Comparison of ENCODE assay signal across 2 cellular contexts in genomic region chr13:25218011-25218410, GRCh38.
TF ChIP-seq lines count a peak whose summit lies in the region.

No MANE protein-coding gene starts in this region.

TF ChIP-seq in GM12878, 131 proteins besides CTCF, POLR2A, EP300 and RAD21 (continues in another document):
- TF ChIP-seq NKRF (conservative IDR thresholded peaks at IDR 0.05): no peak
- TF ChIP-seq SUPT20H (IDR thresholded peaks at IDR 0.05; ENCODE audit: borderline replicate concordance, control insufficient read depth, low read depth, low read length): no peak
- no peak for TF ChIP-seq ZNF384 (IDR thresholded peaks at IDR 0.05; ENCODE audit: borderline replicate concordance, low read depth, low read length)
- no peak for TF ChIP-seq REST (IDR thresholded peaks at IDR 0.05; ENCODE audit: low read depth, low read length)
- no peak for TF ChIP-seq IKZF2 (IDR thresholded peaks at IDR 0.05)
- no peak for TF ChIP-seq BACH1 (IDR thresholded peaks at IDR 0.05; ENCODE audit: borderline replicate concordance)
- TF ChIP-seq CREB1 (IDR thresholded peaks at IDR 0.05; ENCODE audit: low read depth): no peak
- no peak for TF ChIP-seq CEBPZ (IDR thresholded peaks at IDR 0.05; ENCODE audit: low read depth, low read length)
- no peak for TF ChIP-seq PAX8 (IDR thresholded peaks at IDR 0.05)
- TF ChIP-seq HDGF (IDR thresholded peaks at IDR 0.05): no peak
- TF ChIP-seq BCLAF1 (IDR thresholded peaks at IDR 0.05): no peak
- TF ChIP-seq USF2 (IDR thresholded peaks at IDR 0.05; ENCODE audit: borderline replicate concordance, low read depth, low read length): no peak

TF ChIP-seq in neural cell, 6 proteins besides CTCF, POLR2A, EP300 and RAD21:
- TF ChIP-seq TAF1 (IDR thresholded peaks at IDR 0.05; ENCODE audit: low read depth): no peak
- no peak for TF ChIP-seq EZH2 (IDR thresholded peaks at IDR 0.05; ENCODE audit: borderline replicate concordance, insufficient read depth, low read length, poor library complexity, severe bottlenecking)
- no peak for TF ChIP-seq MXI1 (conservative IDR thresholded peaks at IDR 0.05; ENCODE audit: poor library complexity, severe bottlenecking)
